In the genomic region with DNA sequence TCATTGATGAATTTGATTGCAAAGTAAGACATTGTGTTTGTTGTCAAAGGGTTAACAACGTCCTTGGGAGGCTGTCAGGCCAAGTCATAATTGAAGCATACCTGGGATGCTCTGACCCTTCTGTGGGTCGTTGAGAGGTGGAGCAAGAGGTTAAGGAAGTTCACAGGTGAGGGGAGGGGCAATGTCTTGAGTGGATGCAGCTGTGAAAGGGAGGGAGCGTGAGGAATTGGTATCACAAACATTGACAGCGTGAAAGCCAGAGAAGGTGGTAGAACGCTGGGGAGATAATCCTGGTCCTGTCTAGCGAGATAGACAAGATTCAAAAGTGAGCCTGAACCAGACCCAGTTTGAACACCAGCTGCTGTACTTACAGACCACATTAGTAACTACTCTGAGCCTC, we compare ENCODE assay signal across 25 cellular contexts.
"Had no signal": no experiment of that assay in that cellular context is flagged by ENCODE, and none has a peak within 500 bp of the region (broad histone marks: within the 10 kb centered on the region; RNA-seq: fewer than 3 reads in every experiment).

No MANE protein-coding gene starts in this region.

- H3K9me3 Mint-ChIP-seq: effector memory CD8-positive, alpha-beta T cell; natural killer cell; neural crest cell; stimulated activated effector memory CD8-positive, alpha-beta T cell treated with anti-CD3 and anti-CD28 coated beads, Interleukin-12 subunit alpha, Interleukin-12 subunit beta, amount 100 ng/mL, for 72 hours had no signal

- H3K4me1 ChIP-seq: lower lobe of right lung, pancreas, prostate gland, right atrium auricular region had no signal

- ATAC-seq: effector memory CD8-positive, alpha-beta T cell; gastrocnemius medialis; left colon; lower lobe of right lung; natural killer cell; pancreas; sciatic nerve; stimulated activated effector memory CD8-positive, alpha-beta T cell treated with anti-CD3 and anti-CD28 coated beads, Interleukin-12 subunit alpha, Interleukin-12 subunit beta, amount 100 ng/mL, for 72 hours had no signal

- FAIRE-seq: islet of Langerhans, pancreas had no signal

- H3K4me3 Mint-ChIP-seq: effector memory CD8-positive, alpha-beta T cell; natural killer cell; neural crest cell; stimulated activated effector memory CD8-positive, alpha-beta T cell treated with anti-CD3 and anti-CD28 coated beads, Interleukin-12 subunit alpha, Interleukin-12 subunit beta, amount 100 ng/mL, for 72 hours had no signal

- H3K9me3 ChIP-seq: gastrocnemius medialis, left ventricle myocardium inferior, lower lobe of right lung, neutrophil, pancreas, prostate gland, right atrium auricular region, stomach, thyroid gland had no signal

- H3K36me3 ChIP-seq: gastrocnemius medialis, left ventricle myocardium inferior, lower lobe of right lung, neutrophil, pancreas, prostate gland, right atrium auricular region, stomach, thyroid gland had no signal

- H3K27ac ChIP-seq: coronary artery, gastrocnemius medialis, hepatocyte, left ventricle myocardium inferior, lower lobe of right lung, neutrophil, pancreas, prostate gland, right atrium auricular region, stomach, thyroid gland had no signal

- H2AFZ ChIP-seq: hepatocyte had no signal

- H3K27ac Mint-ChIP-seq: effector memory CD8-positive, alpha-beta T cell; natural killer cell; stimulated activated effector memory CD8-positive, alpha-beta T cell treated with anti-CD3 and anti-CD28 coated beads, Interleukin-12 subunit alpha, Interleukin-12 subunit beta, amount 100 ng/mL, for 72 hours had no signal

- H3K36me3 Mint-ChIP-seq: natural killer cell; stimulated activated effector memory CD8-positive, alpha-beta T cell treated with anti-CD3 and anti-CD28 coated beads, Interleukin-12 subunit alpha, Interleukin-12 subunit beta, amount 100 ng/mL, for 72 hours had no signal

- H3K4me3 ChIP-seq: coronary artery, gastrocnemius medialis, hepatocyte, left ventricle myocardium inferior, lower lobe of right lung, pancreas, prostate gland, right atrium auricular region, stomach, thyroid gland had no signal

- H3K27me3 ChIP-seq: gastrocnemius medialis, hepatocyte, pancreas, right atrium auricular region, stomach, thyroid gland had no signal

- H3K4me1 Mint-ChIP-seq: natural killer cell; stimulated activated effector memory CD8-positive, alpha-beta T cell treated with anti-CD3 and anti-CD28 coated beads, Interleukin-12 subunit alpha, Interleukin-12 subunit beta, amount 100 ng/mL, for 72 hours had no signal

- H3K79me2 ChIP-seq: hepatocyte had no signal

- DNase-seq: dermis blood vessel endothelial cell; effector memory CD8-positive, alpha-beta T cell; gastrocnemius medialis; head of caudate nucleus; kidney glomerular epithelial cell; left colon; left ventricle myocardium inferior; lower lobe of right lung; natural killer cell; pancreas; stimulated activated CD4-positive, alpha-beta T cell treated with anti-CD3 and anti-CD28 coated beads, Interleukin-2, amount 100 ng/mL, for 24 hours; stimulated activated CD4-positive, alpha-beta T cell treated with anti-CD3 and anti-CD28 coated beads, Interleukin-4, amount 100 ng/mL, for 24 hours; stimulated activated naive CD4-positive, alpha-beta T cell treated with Interleukin-2 at 50 U/mL for 16 hours; stomach; thyroid gland; trophoblast cell had no signal

- H3K4me2 ChIP-seq: hepatocyte had no signal
